17 cellular contexts compared by ENCODE assay signal in genomic region chr6:8859501-8859900, GRCh38.
"Had no signal": no experiment of that assay in that cellular context is flagged by ENCODE, and none has a peak within 500 bp of the region (broad histone marks: within the 10 kb centered on the region; RNA-seq: fewer than 3 reads in every experiment).

No MANE protein-coding gene starts in this region.

- ATAC-seq: activated CD8-positive, alpha-beta T cell treated with anti-CD3 and anti-CD28 coated beads, Interleukin-2, amount 10 ng/mL, durations not matched to agents 7 days and 5 days; body of pancreas; gastroesophageal sphincter; stimulated activated naive B cell treated with anti-CD40 and anti-IgM and Interleukin-4, amounts not matched to agents 10 μg/mL and 1 μg/mL and 100 μg/mL, for 72 hours had no signal

- H3K27ac ChIP-seq: body of pancreas, colonic mucosa, gastroesophageal sphincter, lower lobe of right lung, sigmoid colon, thoracic aorta, upper lobe of left lung had no signal

- H3K9me3 ChIP-seq: body of pancreas, colonic mucosa, gastroesophageal sphincter, lower lobe of right lung, sigmoid colon, thoracic aorta, upper lobe of left lung had no signal

- H3K36me3 ChIP-seq: colonic mucosa, gastroesophageal sphincter, lower lobe of right lung, sigmoid colon, thoracic aorta, upper lobe of left lung had no signal

- H3K27me3 ChIP-seq: body of pancreas, colonic mucosa, gastroesophageal sphincter, sigmoid colon, upper lobe of left lung had no signal

- H3K4me1 ChIP-seq: body of pancreas, colonic mucosa, gastroesophageal sphincter, lower lobe of right lung, sigmoid colon had no signal

- H3K4me3 ChIP-seq: body of pancreas, colonic mucosa, gastroesophageal sphincter, lower lobe of right lung, sigmoid colon, thoracic aorta, upper lobe of left lung had no signal

- DNase-seq: activated CD4-positive, alpha-beta T cell treated with anti-CD3 and anti-CD28 coated beads, Interleukin-2, amount 10 ng/mL, durations not matched to agents 24 days and 14 days; activated CD8-positive, alpha-beta memory T cell treated with anti-CD3 and anti-CD28 coated beads, Interleukin-2, amount 50 U/mL, for 4 hours; activated CD8-positive, alpha-beta T cell treated with anti-CD3 and anti-CD28 coated beads, Interleukin-2, amount 10 ng/mL, durations not matched to agents 7 days and 5 days; activated effector memory CD4-positive, alpha-beta T cell treated with anti-CD3 and anti-CD28 coated beads, Interleukin-2, amount 50 U/mL, for 16 hours; activated naive CD4-positive, alpha-beta T cell treated with anti-CD3 and anti-CD28 coated beads, Interleukin-2, amount 50 U/mL, for 16 hours; activated T-cell treated with anti-CD3 and anti-CD28 coated beads, Interleukin-2, amount 50 U/mL, for 48 hours; body of pancreas; caudate nucleus; colonic mucosa; erythroblast; lower lobe of right lung; sigmoid colon; stimulated activated naive B cell treated with anti-CD40 and anti-IgM and Interleukin-4, amounts not matched to agents 10 μg/mL and 1 μg/mL and 100 μg/mL, for 72 hours; T1000; upper lobe of left lung had no signal
